In genomic region chr6:4359108-4359710, GRCh38 we compare ENCODE assay signal across 9 cellular contexts.
DNase-seq lines count a peak whose midpoint lies in the region; ATAC-seq and TF ChIP-seq lines count a peak whose summit lies in the region.
"Had no signal": no experiment of that assay in that cellular context is flagged by ENCODE, and none has a peak within 500 bp of the region (broad histone marks: within the 10 kb centered on the region; RNA-seq: fewer than 3 reads in every experiment).

No MANE protein-coding gene starts in this region.

- TSS peak; percentile 92 for BruUV-seq in A673 (replicated peaks; lab: Mats Ljungman, UMichigan)

- H3K27ac Mint-ChIP-seq in osteocyte (ENCODE audit: unreplicated experiment), result peak overlapping the region; percentile 94
- no peak overlapping the region for H3K27ac Mint-ChIP-seq in activated T-cell treated with anti-CD3 and anti-CD28 coated beads, Interleukin-2, amount 50 U/mL, for 72 hours

- peak overlapping the region; percentile 29 for H3K27ac ChIP-seq in A673 (ENCODE audit: low read depth, low read length, poor library complexity, severe bottlenecking)
- H3K27ac ChIP-seq in effector memory CD4-positive, alpha-beta T cell (ENCODE audit: insufficient read depth, low read length, poor library complexity, severe bottlenecking), result no peak overlapping the region

- no peaks in the 10 kb centered on the region for H3K9me3 ChIP-seq in A673 (ENCODE audit: low read depth, low read length, poor library complexity, severe bottlenecking)
- no peaks in the 10 kb centered on the region for H3K9me3 ChIP-seq in effector memory CD4-positive, alpha-beta T cell (ENCODE audit: control insufficient read depth, low read length)

- TF ChIP-seq CTCF in A673 (conservative IDR thresholded peaks at IDR 0.05; ENCODE audit: low read depth, low read length) (no peak), osteocyte (IDR thresholded peaks at IDR 0.05) (no peak)

- no peaks in the 10 kb centered on the region for H3K36me3 Mint-ChIP-seq in osteocyte (ENCODE audit: unreplicated experiment)
- peaks cover 0 to 1% of the 10 kb centered on the region in 2 donors for H3K36me3 Mint-ChIP-seq in activated T-cell treated with anti-CD3 and anti-CD28 coated beads, Interleukin-2, amount 50 U/mL, for 72 hours (ENCODE audit: insufficient read depth in 2 of 2)

- peak overlapping the region; percentile 38 for H3K4me3 Mint-ChIP-seq in osteocyte (ENCODE audit: unreplicated experiment)
- no peak overlapping the region for H3K4me3 Mint-ChIP-seq in activated T-cell treated with anti-CD3 and anti-CD28 coated beads, Interleukin-2, amount 50 U/mL, for 72 hours

- H3K4me3 ChIP-seq in A673 (ENCODE audit: low read depth, low read length, poor library complexity, severe bottlenecking), result no peak overlapping the region
- no peak overlapping the region for H3K4me3 ChIP-seq in effector memory CD4-positive, alpha-beta T cell (ENCODE audit: insufficient read depth, low read depth, low read length, poor library complexity, severe bottlenecking)

- H3K27me3 Mint-ChIP-seq in osteocyte (ENCODE audit: unreplicated experiment), result no peaks in the 10 kb centered on the region
- H3K27me3 Mint-ChIP-seq in activated T-cell treated with anti-CD3 and anti-CD28 coated beads, Interleukin-2, amount 50 U/mL, for 72 hours (ENCODE audit: low read depth), result peaks cover 24% of the 10 kb centered on the region

- intact Hi-C loops in A673 (cut with micrococcal nuclease; ENCODE audit: unreplicated experiment), result no loop called here

- ATAC-seq in SK-N-SH treated with all-trans-retinoic acid at 6 μM for 48 hours (peak; percentile 36), GM21381 (IDR thresholded peaks at IDR 0.05; ENCODE audit: unreplicated experiment) (no peak)
- ATAC-seq in activated T-cell treated with anti-CD3 and anti-CD28 coated beads, Interleukin-2, amount 50 U/mL, for 72 hours (replicated peaks in 1 of 2), result no peak

- CTCF ChIA-PET in A673 (lab: Charles Lee), result no interaction called here

- POLR2A ChIA-PET in A673 (lab: Charles Lee; ENCODE audit: low non-redundant PET), result no interaction called here

- no peak for DNase-seq in A673 (ENCODE audit: low spot score)
- DNase-seq in fibroblast of peridontal ligament (ENCODE audit: extremely low read depth), result peak; percentile 42
- no peak for DNase-seq in osteocyte (ENCODE audit: extremely low spot score, unreplicated experiment)
- no peak for DNase-seq in activated T-cell treated with anti-CD3 and anti-CD28 coated beads, Interleukin-2, amount 50 U/mL, for 72 hours
- DNase-seq in MV-4-11 (lab: John Stamatoyannopoulos, UW), result no peak
- DNase-seq in effector memory CD4-positive, alpha-beta T cell, result no peak
- DNase-seq: effector CD8-positive, alpha-beta T cell had no signal

- peaks cover 21% of the 10 kb centered on the region for H3K4me1 Mint-ChIP-seq in osteocyte (ENCODE audit: unreplicated experiment)
- H3K4me1 Mint-ChIP-seq in activated T-cell treated with anti-CD3 and anti-CD28 coated beads, Interleukin-2, amount 50 U/mL, for 72 hours (ENCODE audit: low read depth), result no peaks in the 10 kb centered on the region

- peaks cover 9% of the 10 kb centered on the region for H3K4me1 ChIP-seq in A673 (ENCODE audit: insufficient read depth, low read length, poor library complexity, severe bottlenecking)
- H3K4me1 ChIP-seq in effector memory CD4-positive, alpha-beta T cell (ENCODE audit: control insufficient read depth, insufficient read depth, low read length, poor library complexity, severe bottlenecking), result no peaks in the 10 kb centered on the region

- H3K36me3 ChIP-seq in A673 (ENCODE audit: insufficient read depth, low read length, poor library complexity, severe bottlenecking), result no peaks in the 10 kb centered on the region
- no peaks in the 10 kb centered on the region for H3K36me3 ChIP-seq in effector memory CD4-positive, alpha-beta T cell (ENCODE audit: control insufficient read depth, insufficient read depth, low read length)

- H3K9me3 Mint-ChIP-seq in osteocyte (ENCODE audit: unreplicated experiment), result no peaks in the 10 kb centered on the region
- H3K9me3 Mint-ChIP-seq in activated T-cell treated with anti-CD3 and anti-CD28 coated beads, Interleukin-2, amount 50 U/mL, for 72 hours, result peaks cover 2 to 8% of the 10 kb centered on the region in 2 donors

- no peaks in the 10 kb centered on the region for H3K27me3 ChIP-seq in A673 (replicated peaks; ENCODE audit: insufficient read depth, low read depth, low read length, poor library complexity)
- no peaks in the 10 kb centered on the region for H3K27me3 ChIP-seq in effector memory CD4-positive, alpha-beta T cell (replicated peaks; ENCODE audit: control insufficient read depth, insufficient read depth, low read length, poor library complexity, severe bottlenecking)

TF ChIP-seq in SK-N-SH treated with all-trans-retinoic acid at 6 μM for 48 hours, 23 proteins besides CTCF, POLR2A, EP300 and RAD21:
- TF ChIP-seq CSRNP3 (CRISPR knock-in tag; IDR thresholded peaks at IDR 0.05) (no peak), ARNTL (CRISPR knock-in tag; IDR thresholded peaks at IDR 0.05; ENCODE audit: borderline replicate concordance, low read depth) (no peak), GLIS3 (CRISPR knock-in tag; IDR thresholded peaks at IDR 0.05) (no peak), SNAI2 (CRISPR knock-in tag; IDR thresholded peaks at IDR 0.05) (no peak), TOX (CRISPR knock-in tag; IDR thresholded peaks at IDR 0.05; ENCODE audit: borderline replicate concordance) (no peak), BACH2 (CRISPR knock-in tag; IDR thresholded peaks at IDR 0.05; ENCODE audit: borderline replicate concordance) (no peak), PPARA (CRISPR knock-in tag; IDR thresholded peaks at IDR 0.05; ENCODE audit: borderline replicate concordance) (no peak), ESRRG (CRISPR knock-in tag; IDR thresholded peaks at IDR 0.05) (no peak), ZC3H10 (CRISPR knock-in tag; IDR thresholded peaks at IDR 0.05) (no peak), POU6F1 (CRISPR knock-in tag; IDR thresholded peaks at IDR 0.05; ENCODE audit: borderline replicate concordance, low read depth) (no peak), OSR1 (CRISPR knock-in tag; IDR thresholded peaks at IDR 0.05) (no peak), ZNF565 (CRISPR knock-in tag; conservative IDR thresholded peaks at IDR 0.05; ENCODE audit: low read depth) (no peak), ZFP3 (CRISPR knock-in tag; IDR thresholded peaks at IDR 0.05) (no peak), ZNF8 (CRISPR knock-in tag; IDR thresholded peaks at IDR 0.05) (no peak), TCF4 (CRISPR knock-in tag; IDR thresholded peaks at IDR 0.05; ENCODE audit: borderline replicate concordance) (no peak)
